Comparison of ENCODE assay signal across 8 cellular contexts in genomic region chr12:57086951-57087688, GRCh38. TPM values are rescaled to one million over a fixed set of nuclear protein-coding genes. Genes with fewer than 3 reads are reported as not detected.
A peak's percentile ranks its signal among the peaks of the same experiment; 100 is the strongest.
DNase-seq lines count a peak whose midpoint lies in the region; ATAC-seq and TF ChIP-seq lines count a peak whose summit lies in the region.

No MANE protein-coding gene starts in this region.

- H3K36me3 ChIP-seq in DOHH2 (ENCODE audit: control insufficient read depth, low read length) (0 out of 2 replicates have a peak, but pooled peaks cover 2% of the 10 kb centered on the region), Loucy (ENCODE audit: insufficient read depth, low read length) (no peaks in the 10 kb centered on the region), WERI-Rb-1 (peaks cover 18% of the 10 kb centered on the region), spleen (peaks cover 0 to 15% (median 12%) of the 10 kb centered on the region in 6 donors)

- peak overlapping the region; percentile 84 to 99 (median 97) for H3K27ac Mint-ChIP-seq in immature natural killer cell

- H3K4me3 ChIP-seq in DOHH2 (ENCODE audit: low read length) (peak overlapping the region; percentile 84), Loucy (ENCODE audit: low read length, poor library complexity, severe bottlenecking) (peak overlapping the region; percentile 78), WERI-Rb-1 (ENCODE audit: low read depth, low read length) (peak overlapping the region; percentile 93), spleen (peak overlapping the region; percentile 59 to 96 (median 82))

- H3K9me2 ChIP-seq in DOHH2 (replicated peaks; ENCODE audit: control insufficient read depth, low read length) = no peaks in the 10 kb centered on the region
- H3K9me2 ChIP-seq in Loucy (replicated peaks; ENCODE audit: low read depth, low read length) = no peaks in the 10 kb centered on the region

- TF ChIP-seq POLR2A in spleen (IDR thresholded peaks at IDR 0.05) = peak in 2 of 3 donors; percentile 14 to 63

- H3F3A ChIP-seq in DOHH2 (ENCODE audit: control insufficient read depth, insufficient read depth) (peaks cover 28% of the 10 kb centered on the region), Loucy (ENCODE audit: low read depth) (peaks cover 3% of the 10 kb centered on the region; the same call in 1 of the 2 replicates)

- H3K4me3 Mint-ChIP-seq in immature natural killer cell = peak overlapping the region; percentile 89 to 97 (median 95)

- no peaks in the 10 kb centered on the region for H3K9me3 Mint-ChIP-seq in immature natural killer cell

- DNase-seq in WERI-Rb-1 (peak; percentile 91), T47D (ENCODE audit: low read depth in 1 of 2, low spot score in 1 of 2) (peak; percentile 67 to 96), immature natural killer cell (peak; percentile 77 to 82 (median 81)), spleen (peak; percentile 96), NCI-H1092 treated with DMSO at 0.1 percent for 48 hours (lab: John Stamatoyannopoulos, UW) (no peak)

- H3K27me3 ChIP-seq in DOHH2 (ENCODE audit: control insufficient read depth, low read length) (no peaks in the 10 kb centered on the region), Loucy (ENCODE audit: insufficient read depth, low read length, poor library complexity, severe bottlenecking) (no peaks in the 10 kb centered on the region), WERI-Rb-1 (ENCODE audit: insufficient read depth, low read depth, severe bottlenecking) (no peaks in the 10 kb centered on the region), spleen (replicated peaks in 1 of 7) (no peaks in the 10 kb centered on the region)

- H3K4me1 Mint-ChIP-seq in immature natural killer cell = peaks cover 36 to 40% of the 10 kb centered on the region in 2 donors

- H3K9me3 ChIP-seq in DOHH2 (ENCODE audit: control insufficient read depth, insufficient read depth, low read length) = no peaks in the 10 kb centered on the region
- no peaks in the 10 kb centered on the region for H3K9me3 ChIP-seq in Loucy (ENCODE audit: insufficient read depth, low read depth, low read length)
- H3K9me3 ChIP-seq in WERI-Rb-1 (ENCODE audit: severe bottlenecking) = no peaks in the 10 kb centered on the region
- H3K9me3 ChIP-seq in spleen = no peaks in the 10 kb centered on the region

- peak overlapping the region; percentile 100 for H3K4me2 ChIP-seq in DOHH2 (ENCODE audit: low read length)
- H3K4me2 ChIP-seq in Loucy (ENCODE audit: low read depth, low read length, poor library complexity, severe bottlenecking) = peak overlapping the region; percentile 92

- H3K79me2 ChIP-seq in DOHH2 (ENCODE audit: control insufficient read depth, low read length) (peaks cover 9% of the 10 kb centered on the region), Loucy (ENCODE audit: insufficient read depth, low read length) (peaks cover 21% of the 10 kb centered on the region)

- H3K36me3 Mint-ChIP-seq in immature natural killer cell = no peaks in the 10 kb centered on the region

- H3K27me3 Mint-ChIP-seq in immature natural killer cell (ENCODE audit: low read depth in 3 of 3) = peaks cover 3 to 11% (median 9%) of the 10 kb centered on the region in 3 donors

- no peaks in the 10 kb centered on the region for H4K20me1 ChIP-seq in DOHH2 (ENCODE audit: control insufficient read depth, insufficient read depth, low read depth, low read length)
- H4K20me1 ChIP-seq in Loucy (ENCODE audit: insufficient read depth, low read length, poor library complexity, severe bottlenecking) = peaks cover 5% of the 10 kb centered on the region

- in situ Hi-C loops in T47D (cut with HindIII; ENCODE audit: low pct_unique_long_range_greater_than_20kb, low sequenced_read_pairs) = no loop called here

- no peak for TF ChIP-seq CTCF in DOHH2 (IDR thresholded peaks at IDR 0.05; ENCODE audit: low read depth, low read length, poor library complexity, severe bottlenecking)
- TF ChIP-seq CTCF in Loucy (conservative IDR thresholded peaks at IDR 0.05; ENCODE audit: low read length) = no peak
- no peak for TF ChIP-seq CTCF in WERI-Rb-1 (IDR thresholded peaks at IDR 0.05; ENCODE audit: low read depth, low read length)
- TF ChIP-seq CTCF in spleen (IDR thresholded peaks at IDR 0.05 in 8 of 11, conservative IDR thresholded peaks at IDR 0.05 in 3 of 11) = no peak

- intact Hi-C loops in spleen (cut with DNase I; ENCODE audit: low total_unique reads) = no loop called here

- H3K4me1 ChIP-seq in DOHH2 (ENCODE audit: control insufficient read depth, low read length) = peaks cover 47% of the 10 kb centered on the region
- H3K4me1 ChIP-seq in Loucy (ENCODE audit: insufficient read depth, low read length, poor library complexity, severe bottlenecking) = peaks cover 20% of the 10 kb centered on the region
- peaks cover 17 to 61% (median 43%) of the 10 kb centered on the region in 6 donors for H3K4me1 ChIP-seq in spleen

- H2AFZ ChIP-seq in Loucy (ENCODE audit: low read length) = peak overlapping the region; percentile 73

- ATAC-seq in GM21825 (IDR thresholded peaks at IDR 0.05; ENCODE audit: unreplicated experiment) = peak; percentile 32

- peak overlapping the region; percentile 91 for H3K27ac ChIP-seq in DOHH2 (ENCODE audit: low read depth, low read length)
- H3K27ac ChIP-seq in WERI-Rb-1 = peak overlapping the region; percentile 95
- H3K27ac ChIP-seq in spleen = peak overlapping the region; percentile 94 to 99 (median 97)

- 0 to 1% (median 0%) methylated on average over 12 to 53 of the region's 54 CpGs for WGBS in spleen, 5 donors

- peak overlapping the region; percentile 91 for H3K9ac ChIP-seq in Loucy (ENCODE audit: low read depth, low read length, poor library complexity, severe bottlenecking)

RNA-seq across cellular contexts. Expression of gene NAB2, which starts 1.8 kb away (rescaled TPM):
- polyA plus RNA-seq in immature natural killer cell = 1 to 10 TPM; 1.0 to 2.7 (median 1.3) TPM
- total RNA-seq in spleen = 10 to 100 TPM; 14.8 to 25.0 (median 18.2) TPM
- 10 to 100 TPM in 2 of 3 donors, 1 to 10 TPM in 1; 9.0 to 19.1 (median 13.2) TPM for polyA plus RNA-seq in spleen

RNA-seq across cellular contexts. Expression of gene NEMP1, which starts 8.5 kb away (rescaled TPM):
- 1 to 10 TPM; 1.6 to 4.1 (median 2.6) TPM for polyA plus RNA-seq in immature natural killer cell
- 10 to 100 TPM; 13.3 to 17.1 (median 15.3) TPM for total RNA-seq in spleen
- 1 to 10 TPM; 4.5 to 5.1 (median 4.7) TPM for polyA plus RNA-seq in spleen

RNA-seq across cellular contexts. Expression of gene STAT6, which starts 24.0 kb away (rescaled TPM):
- polyA plus RNA-seq in immature natural killer cell (10 to 100 TPM; 71.1 to 94.0 (median 89.1) TPM), spleen (100 to 1,000 TPM; 140 to 312 (median 241) TPM)
- total RNA-seq in spleen = 100 to 1,000 TPM; 196 to 336 (median 280) TPM

RNA-seq across cellular contexts. Expression of gene MYO1A, which starts 37.2 kb away (rescaled TPM):
- polyA plus RNA-seq in immature natural killer cell (not detected), spleen (under 1 TPM; 0.12 to 0.22 (median 0.20) TPM)
- total RNA-seq in spleen = 1 to 10 TPM in 1 of 7 donors, under 1 TPM in 5, not detected in 1; 0.14 to 1.4 (median 0.48) TPM

RNA-seq across cellular contexts. Expression of gene LRP1, which starts 41.2 kb away (rescaled TPM):
- polyA plus RNA-seq in immature natural killer cell = under 1 TPM in 2 of 3 donors, not detected in 1; 0.08 to 0.22 TPM
- total RNA-seq in spleen = 100 to 1,000 TPM; 103 to 216 (median 181) TPM
- polyA plus RNA-seq in spleen = 10 to 100 TPM in 2 of 3 donors, 1 to 10 TPM in 1; 8.9 to 24.0 (median 13.0) TPM
